Comparison of ENCODE assay signal across 1 cellular context in the genomic region with DNA sequence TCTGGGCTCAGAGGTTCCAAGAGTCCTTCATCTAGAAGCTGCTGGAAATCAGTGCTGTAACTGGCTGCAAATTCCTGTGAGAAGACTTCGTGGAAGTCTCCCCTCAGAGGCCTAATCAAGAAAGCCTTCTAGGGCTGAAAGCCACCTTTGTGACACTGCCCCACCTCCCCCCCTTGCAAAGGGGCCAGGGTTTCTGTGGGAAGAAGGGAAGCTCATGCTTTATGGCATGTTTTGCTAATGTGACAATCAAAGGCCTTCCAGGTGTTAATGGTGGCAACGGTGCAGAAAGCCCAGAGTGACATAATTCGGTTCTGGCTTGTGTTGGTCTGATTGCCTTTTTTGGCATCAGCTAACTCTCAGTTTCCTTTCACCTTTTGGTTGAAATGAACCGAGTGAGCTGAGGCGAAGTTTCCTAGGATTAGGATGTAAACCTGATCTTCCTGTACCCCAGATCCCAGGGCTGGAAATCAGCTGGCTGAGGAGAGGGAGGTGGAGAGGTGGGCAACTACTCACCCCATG.
TF ChIP-seq lines count a peak whose summit lies in the region.

No MANE protein-coding gene starts in this region.

TF ChIP-seq in GM23338, 12 proteins besides CTCF, POLR2A, EP300 and RAD21 (continued from another document):
- TF ChIP-seq ETS1 (IDR thresholded peaks at IDR 0.05) (no peak), EZH2phosphoT487 (IDR thresholded peaks at IDR 0.05; ENCODE audit: unreplicated experiment) (no peak), ZNF114 (CRISPR knock-in tag; IDR thresholded peaks at IDR 0.05) (no peak), ZNF331 (CRISPR knock-in tag; IDR thresholded peaks at IDR 0.05; ENCODE audit: low read depth) (no peak), ZNF462 (CRISPR knock-in tag; IDR thresholded peaks at IDR 0.05) (no peak)
